In the genomic region with DNA sequence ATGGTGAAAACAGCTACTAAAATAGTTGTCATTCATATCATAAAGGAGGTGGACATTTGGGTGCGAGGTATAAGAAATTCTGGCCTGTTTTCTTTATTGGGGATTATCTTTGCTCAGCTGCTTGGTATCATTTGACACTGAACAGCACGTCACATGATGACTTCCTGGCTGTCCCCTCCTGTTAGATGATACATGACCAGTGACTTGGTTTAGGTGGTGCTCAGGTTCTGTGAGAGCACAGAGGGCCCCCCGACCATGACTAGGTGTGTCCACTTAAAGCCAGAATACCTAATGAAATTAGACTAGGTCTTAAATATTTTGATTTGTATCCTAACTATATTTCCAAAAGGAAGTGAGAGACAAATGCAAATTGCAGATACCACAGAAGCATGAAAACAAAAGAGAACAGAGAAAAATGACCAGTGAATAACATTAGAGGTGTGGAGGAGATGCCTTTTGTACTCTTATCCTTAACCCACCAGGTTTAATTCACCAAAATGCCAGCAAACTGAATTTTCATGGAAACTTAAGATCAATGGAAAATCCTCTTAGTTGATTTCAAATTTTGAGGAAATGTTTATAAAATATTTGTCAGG, we compare ENCODE assay signal across 11 cellular contexts.
DNase-seq lines count a peak whose midpoint lies in the region; ATAC-seq lines count a peak whose summit lies in the region.
"Had no signal": no experiment of that assay in that cellular context is flagged by ENCODE, and none has a peak within 500 bp of the region (broad histone marks: within the 10 kb centered on the region; RNA-seq: fewer than 3 reads in every experiment).

No MANE protein-coding gene starts in this region.

- H3K9me3 Mint-ChIP-seq in memory B cell = peaks cover 1% of the 10 kb centered on the region
- H3K9me3 Mint-ChIP-seq: activated T-cell treated with anti-CD3 and anti-CD28 coated beads, Interleukin-2, amount 50 U/mL, for 4 hours; CD4-positive, CD25-positive, alpha-beta regulatory T cell; stimulated activated naive CD8-positive, alpha-beta T cell treated with anti-CD3 and anti-CD28 coated beads, Interleukin-15, Interleukin-2, amounts not matched to agents 100 ng/mL and 50 ng/mL, for 24 hours had no signal

- DNase-seq in memory B cell (ENCODE audit: low spot score in 2 of 2) (no peak), HCEC 1CT (no peak), KG1 (lab: John Stamatoyannopoulos, UW) (no peak)
- no peak for DNase-seq in stimulated activated CD4-positive, alpha-beta T cell treated with anti-CD3 and anti-CD28 coated beads, Interleukin-12 subunit alpha, Interleukin-12 subunit beta, amount 100 ng/mL, for 4 hours
- DNase-seq: activated T-cell treated with anti-CD3 and anti-CD28 coated beads, Interleukin-2, amount 50 U/mL, for 4 hours; CD4-positive, CD25-positive, alpha-beta regulatory T cell; NCI-H2227 treated with DMSO at 0.1 percent for 48 hours had no signal

- peak overlapping the region; percentile 53 for H3K27ac Mint-ChIP-seq in memory B cell
- H3K27ac Mint-ChIP-seq: CD4-positive, CD25-positive, alpha-beta regulatory T cell; stimulated activated naive CD8-positive, alpha-beta T cell treated with anti-CD3 and anti-CD28 coated beads, Interleukin-15, Interleukin-2, amounts not matched to agents 100 ng/mL and 50 ng/mL, for 24 hours had no signal

- ATAC-seq in GM18858 (IDR thresholded peaks at IDR 0.05; ENCODE audit: unreplicated experiment) = peak; percentile 69
- peak; percentile 82 for ATAC-seq in GM21529 (IDR thresholded peaks at IDR 0.05; ENCODE audit: unreplicated experiment)
- ATAC-seq in HG03342 (IDR thresholded peaks at IDR 0.05; ENCODE audit: unreplicated experiment) = peak; percentile 61
- peak; percentile 49 for ATAC-seq in memory B cell (ENCODE audit: low read depth)
- ATAC-seq: activated T-cell treated with anti-CD3 and anti-CD28 coated beads, Interleukin-2, amount 50 U/mL, for 4 hours had no signal

- peak overlapping the region; percentile 25 for H3K4me3 Mint-ChIP-seq in memory B cell
- H3K4me3 Mint-ChIP-seq: activated T-cell treated with anti-CD3 and anti-CD28 coated beads, Interleukin-2, amount 50 U/mL, for 4 hours; CD4-positive, CD25-positive, alpha-beta regulatory T cell; stimulated activated naive CD8-positive, alpha-beta T cell treated with anti-CD3 and anti-CD28 coated beads, Interleukin-15, Interleukin-2, amounts not matched to agents 100 ng/mL and 50 ng/mL, for 24 hours had no signal

- peaks cover 25% of the 10 kb centered on the region for H3K36me3 Mint-ChIP-seq in memory B cell

- peaks cover 27% of the 10 kb centered on the region for H3K4me1 Mint-ChIP-seq in memory B cell

- no peaks in the 10 kb centered on the region for H3K27me3 Mint-ChIP-seq in memory B cell
- H3K27me3 Mint-ChIP-seq: CD4-positive, CD25-positive, alpha-beta regulatory T cell; stimulated activated naive CD8-positive, alpha-beta T cell treated with anti-CD3 and anti-CD28 coated beads, Interleukin-15, Interleukin-2, amounts not matched to agents 100 ng/mL and 50 ng/mL, for 24 hours had no signal
